In the genomic region with DNA sequence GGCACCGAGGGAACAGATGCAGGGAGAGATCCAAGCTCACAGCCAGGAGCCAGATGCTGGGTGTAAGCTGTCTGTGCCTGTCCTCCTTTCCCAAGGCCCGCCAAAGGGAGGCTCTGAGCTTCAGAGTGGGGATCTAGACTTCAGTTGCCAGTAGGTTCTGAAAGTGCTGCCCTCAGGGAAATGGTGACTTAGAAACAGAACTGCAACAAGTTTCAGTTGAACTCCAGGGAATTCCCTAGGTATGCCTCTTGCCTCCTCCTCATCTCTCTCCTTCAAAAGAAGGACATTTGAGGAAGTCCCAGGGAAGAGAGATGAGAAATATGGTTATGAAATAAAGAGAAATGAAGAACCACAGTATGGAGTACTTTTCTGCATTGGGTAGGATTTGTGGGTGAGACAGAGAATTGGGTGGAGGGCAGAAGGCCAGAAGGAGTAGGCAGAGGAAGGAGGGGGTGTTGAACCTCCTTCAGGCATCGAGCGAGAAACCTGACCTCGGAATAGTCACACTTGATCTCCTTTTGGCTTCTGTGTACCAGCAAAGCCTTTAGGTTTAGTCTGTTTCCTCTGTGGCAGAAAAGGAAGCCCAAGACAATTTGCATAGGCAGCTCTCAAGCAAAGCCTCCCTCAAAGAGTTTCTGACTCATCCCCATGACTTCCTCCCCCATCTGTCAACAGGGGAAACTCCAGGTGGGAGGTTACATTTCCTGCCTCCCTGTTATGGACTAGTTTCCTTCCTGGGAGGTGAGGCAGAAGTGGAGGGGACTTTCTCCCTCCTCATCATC, we compare ENCODE assay signal across 1 cellular context.
TF ChIP-seq lines count a peak whose summit lies in the region.

No MANE protein-coding gene starts in this region.

TF ChIP-seq in K562, 482 proteins besides CTCF, POLR2A, EP300 and RAD21 (continued from another document and continues in another):
- no peak for TF ChIP-seq ZNF324 (CRISPR knock-in tag; IDR thresholded peaks at IDR 0.05)
- no peak for TF ChIP-seq FIP1L1 (IDR thresholded peaks at IDR 0.05; ENCODE audit: low read depth, low read length, poor library complexity, severe bottlenecking)
- TF ChIP-seq RFX5 (IDR thresholded peaks at IDR 0.05; ENCODE audit: low read depth, low read length): no peak
- TF ChIP-seq, protein P1, sequence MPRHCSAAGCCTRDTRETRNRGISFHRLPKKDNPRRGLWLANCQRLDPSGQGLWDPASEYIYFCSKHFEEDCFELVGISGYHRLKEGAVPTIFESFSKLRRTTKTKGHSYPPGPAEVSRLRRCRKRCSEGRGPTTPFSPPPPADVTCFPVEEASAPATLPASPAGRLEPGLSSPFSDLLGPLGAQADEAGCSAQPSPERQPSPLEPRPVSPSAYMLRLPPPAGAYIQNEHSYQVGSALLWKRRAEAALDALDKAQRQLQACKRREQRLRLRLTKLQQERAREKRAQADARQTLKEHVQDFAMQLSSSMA (CRISPR knock-in tag; IDR thresholded peaks at IDR 0.05): no peak
- TF ChIP-seq HDAC2 (IDR thresholded peaks at IDR 0.05): no peak
- TF ChIP-seq NCOA1 (IDR thresholded peaks at IDR 0.05; ENCODE audit: low read depth): no peak
- TF ChIP-seq ETV5 (CRISPR knock-in tag; IDR thresholded peaks at IDR 0.05; ENCODE audit: low read depth): peak; percentile 73; the same call in 1 of the 2 replicates
- TF ChIP-seq MEIS2 (IDR thresholded peaks at IDR 0.05; ENCODE audit: partially characterized antibody): peak; percentile 89
- no peak for TF ChIP-seq ZNF507 (tag; conservative IDR thresholded peaks at IDR 0.05)
- no peak for TF ChIP-seq KLF16 (IDR thresholded peaks at IDR 0.05)
- TF ChIP-seq XRCC5 (IDR thresholded peaks at IDR 0.05; ENCODE audit: low read depth, low read length): no peak
- TF ChIP-seq, protein P2, sequence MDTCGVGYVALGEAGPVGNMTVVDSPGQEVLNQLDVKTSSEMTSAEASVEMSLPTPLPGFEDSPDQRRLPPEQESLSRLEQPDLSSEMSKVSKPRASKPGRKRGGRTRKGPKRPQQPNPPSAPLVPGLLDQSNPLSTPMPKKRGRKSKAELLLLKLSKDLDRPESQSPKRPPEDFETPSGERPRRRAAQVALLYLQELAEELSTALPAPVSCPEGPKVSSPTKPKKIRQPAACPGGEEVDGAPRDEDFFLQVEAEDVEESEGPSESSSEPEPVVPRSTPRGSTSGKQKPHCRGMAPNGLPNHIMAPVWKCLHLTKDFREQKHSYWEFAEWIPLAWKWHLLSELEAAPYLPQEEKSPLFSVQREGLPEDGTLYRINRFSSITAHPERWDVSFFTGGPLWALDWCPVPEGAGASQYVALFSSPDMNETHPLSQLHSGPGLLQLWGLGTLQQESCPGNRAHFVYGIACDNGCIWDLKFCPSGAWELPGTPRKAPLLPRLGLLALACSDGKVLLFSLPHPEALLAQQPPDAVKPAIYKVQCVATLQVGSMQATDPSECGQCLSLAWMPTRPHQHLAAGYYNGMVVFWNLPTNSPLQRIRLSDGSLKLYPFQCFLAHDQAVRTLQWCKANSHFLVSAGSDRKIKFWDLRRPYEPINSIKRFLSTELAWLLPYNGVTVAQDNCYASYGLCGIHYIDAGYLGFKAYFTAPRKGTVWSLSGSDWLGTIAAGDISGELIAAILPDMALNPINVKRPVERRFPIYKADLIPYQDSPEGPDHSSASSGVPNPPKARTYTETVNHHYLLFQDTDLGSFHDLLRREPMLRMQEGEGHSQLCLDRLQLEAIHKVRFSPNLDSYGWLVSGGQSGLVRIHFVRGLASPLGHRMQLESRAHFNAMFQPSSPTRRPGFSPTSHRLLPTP (IDR thresholded peaks at IDR 0.05; ENCODE audit: borderline replicate concordance, extremely low read depth, insufficient read length): no peak
- TF ChIP-seq, protein P3, sequence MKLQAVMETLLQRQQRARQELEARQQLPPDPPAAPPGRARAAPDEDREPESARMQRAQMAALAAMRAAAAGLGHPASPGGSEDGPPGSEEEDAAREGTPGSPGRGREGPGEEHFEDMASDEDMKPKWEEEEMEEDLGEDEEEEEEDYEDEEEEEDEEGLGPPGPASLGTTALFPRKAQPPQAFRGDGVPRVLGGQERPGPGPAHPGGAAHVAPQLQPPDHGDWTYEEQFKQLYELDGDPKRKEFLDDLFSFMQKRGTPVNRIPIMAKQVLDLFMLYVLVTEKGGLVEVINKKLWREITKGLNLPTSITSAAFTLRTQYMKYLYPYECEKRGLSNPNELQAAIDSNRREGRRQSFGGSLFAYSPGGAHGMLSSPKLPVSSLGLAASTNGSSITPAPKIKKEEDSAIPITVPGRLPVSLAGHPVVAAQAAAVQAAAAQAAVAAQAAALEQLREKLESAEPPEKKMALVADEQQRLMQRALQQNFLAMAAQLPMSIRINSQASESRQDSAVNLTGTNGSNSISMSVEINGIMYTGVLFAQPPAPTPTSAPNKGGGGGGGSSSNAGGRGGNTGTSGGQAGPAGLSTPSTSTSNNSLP (IDR thresholded peaks at IDR 0.05; ENCODE audit: borderline replicate concordance, low read depth, low read length): no peak
- no peak for TF ChIP-seq BRCA1 (IDR thresholded peaks at IDR 0.05)
- TF ChIP-seq BRCA1 (CRISPR knock-in tag; IDR thresholded peaks at IDR 0.05): no peak
- TF ChIP-seq SREBF2 (CRISPR knock-in tag; IDR thresholded peaks at IDR 0.05): no peak
- no peak for TF ChIP-seq ZNF584 (CRISPR knock-in tag; IDR thresholded peaks at IDR 0.05; ENCODE audit: low read depth)
- no peak for TF ChIP-seq XRCC4 (IDR thresholded peaks at IDR 0.05; ENCODE audit: extremely low read depth, insufficient read depth, insufficient read length)
- no peak for TF ChIP-seq CBX1 (IDR thresholded peaks at IDR 0.05; ENCODE audit: low read depth)
- TF ChIP-seq ZNF444 (CRISPR knock-in tag; IDR thresholded peaks at IDR 0.05): no peak
- TF ChIP-seq SMARCE1 (IDR thresholded peaks at IDR 0.05): peak; percentile 61; the same call in 1 of the 2 replicates
- TF ChIP-seq ELF2 (CRISPR knock-in tag; IDR thresholded peaks at IDR 0.05): no peak
- no peak for TF ChIP-seq NR4A1 (CRISPR knock-in tag; IDR thresholded peaks at IDR 0.05)
- no peak for TF ChIP-seq NR4A1 (tag; IDR thresholded peaks at IDR 0.05)
- no peak for TF ChIP-seq MAZ (CRISPR knock-in tag; conservative IDR thresholded peaks at IDR 0.05 in 1 of 2, IDR thresholded peaks at IDR 0.05 in 1 of 2)
- TF ChIP-seq RCOR1 (IDR thresholded peaks at IDR 0.05; ENCODE audit: borderline replicate concordance in 1 of 2, low read depth in 2 of 2, low read length in 2 of 2): no peak
- TF ChIP-seq MAFK (IDR thresholded peaks at IDR 0.05; ENCODE audit: low read length): no peak
- TF ChIP-seq ZKSCAN1 (IDR thresholded peaks at IDR 0.05; ENCODE audit: low read depth, low read length): no peak
- no peak for TF ChIP-seq TEAD2 (tag; IDR thresholded peaks at IDR 0.05)
- no peak for TF ChIP-seq E2F4 (CRISPR knock-in tag; IDR thresholded peaks at IDR 0.05; ENCODE audit: low read depth)
- no peak for TF ChIP-seq CBFA2T2 (conservative IDR thresholded peaks at IDR 0.05)
- TF ChIP-seq NEUROD1 (IDR thresholded peaks at IDR 0.05; ENCODE audit: borderline replicate concordance, low read depth, low read length, partially characterized antibody): no peak
- TF ChIP-seq ZNF41 (CRISPR knock-in tag; conservative IDR thresholded peaks at IDR 0.05): no peak
- no peak for TF ChIP-seq CC2D1A (IDR thresholded peaks at IDR 0.05)
- TF ChIP-seq CBX8 (IDR thresholded peaks at IDR 0.05; ENCODE audit: borderline replicate concordance, extremely low read depth, low read depth, low read length, poor library complexity, severe bottlenecking): no peak
- TF ChIP-seq BCL6 (CRISPR knock-in tag; IDR thresholded peaks at IDR 0.05): no peak
- no peak for TF ChIP-seq BDP1 (IDR thresholded peaks at IDR 0.05; ENCODE audit: insufficient read depth, insufficient read length)
- no peak for TF ChIP-seq ZNF174 (CRISPR knock-in tag; IDR thresholded peaks at IDR 0.05)
- TF ChIP-seq CEBPZ (IDR thresholded peaks at IDR 0.05; ENCODE audit: borderline replicate concordance, low read depth, low read length): no peak
- no peak for TF ChIP-seq ZNF561 (CRISPR knock-in tag; conservative IDR thresholded peaks at IDR 0.05)
- no peak for TF ChIP-seq GTF2E2 (tag; IDR thresholded peaks at IDR 0.05)
- TF ChIP-seq DPF2 (IDR thresholded peaks at IDR 0.05): 0 out of 2 replicates have a peak, but pooled peaks have one; percentile 39
- TF ChIP-seq SRSF9 (IDR thresholded peaks at IDR 0.05; ENCODE audit: borderline replicate concordance, low read depth, low read length): no peak
- TF ChIP-seq NFIX (CRISPR knock-in tag; IDR thresholded peaks at IDR 0.05; ENCODE audit: low read depth): no peak
- peak; percentile 84 for TF ChIP-seq ETV1 (tag; conservative IDR thresholded peaks at IDR 0.05; ENCODE audit: low read depth)
- TF ChIP-seq, protein P4, sequence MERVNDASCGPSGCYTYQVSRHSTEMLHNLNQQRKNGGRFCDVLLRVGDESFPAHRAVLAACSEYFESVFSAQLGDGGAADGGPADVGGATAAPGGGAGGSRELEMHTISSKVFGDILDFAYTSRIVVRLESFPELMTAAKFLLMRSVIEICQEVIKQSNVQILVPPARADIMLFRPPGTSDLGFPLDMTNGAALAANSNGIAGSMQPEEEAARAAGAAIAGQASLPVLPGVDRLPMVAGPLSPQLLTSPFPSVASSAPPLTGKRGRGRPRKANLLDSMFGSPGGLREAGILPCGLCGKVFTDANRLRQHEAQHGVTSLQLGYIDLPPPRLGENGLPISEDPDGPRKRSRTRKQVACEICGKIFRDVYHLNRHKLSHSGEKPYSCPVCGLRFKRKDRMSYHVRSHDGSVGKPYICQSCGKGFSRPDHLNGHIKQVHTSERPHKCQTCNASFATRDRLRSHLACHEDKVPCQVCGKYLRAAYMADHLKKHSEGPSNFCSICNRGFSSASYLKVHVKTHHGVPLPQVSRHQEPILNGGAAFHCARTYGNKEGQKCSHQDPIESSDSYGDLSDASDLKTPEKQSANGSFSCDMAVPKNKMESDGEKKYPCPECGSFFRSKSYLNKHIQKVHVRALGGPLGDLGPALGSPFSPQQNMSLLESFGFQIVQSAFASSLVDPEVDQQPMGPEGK (CRISPR knock-in tag; IDR thresholded peaks at IDR 0.05; ENCODE audit: borderline replicate concordance): no peak
- TF ChIP-seq HNRNPH1 (optimal IDR thresholded peaks at IDR 0.05; ENCODE audit: low read depth, low read length): no peak
- no peak for TF ChIP-seq RFX1 (IDR thresholded peaks at IDR 0.05)
- no peak for TF ChIP-seq ZNF274 (IDR thresholded peaks at IDR 0.05; ENCODE audit: borderline replicate concordance, low read depth, low read length)
- TF ChIP-seq JUN (IDR thresholded peaks at IDR 0.05; ENCODE audit: borderline replicate concordance, low read depth, low read length): peak; percentile 71
- no peak for TF ChIP-seq JUN (CRISPR knock-in tag; IDR thresholded peaks at IDR 0.05; ENCODE audit: borderline replicate concordance)
- TF ChIP-seq NCOA4 (IDR thresholded peaks at IDR 0.05; ENCODE audit: partially characterized antibody): no peak
- TF ChIP-seq FOXK2 (conservative IDR thresholded peaks at IDR 0.05 in 1 of 2, IDR thresholded peaks at IDR 0.05 in 1 of 2; ENCODE audit: low read depth in 2 of 2): peak in 1 of 2 experiments; percentile 20; a peak in 1 of 4 replicates
- TF ChIP-seq MIER1 (IDR thresholded peaks at IDR 0.05; ENCODE audit: low read depth): no peak
- TF ChIP-seq BACH1 (tag; IDR thresholded peaks at IDR 0.05): no peak
- TF ChIP-seq SUPT5H (IDR thresholded peaks at IDR 0.05): no peak
- TF ChIP-seq MCM2 (IDR thresholded peaks at IDR 0.05; ENCODE audit: low read depth): no peak
- no peak for TF ChIP-seq C11orf30 (IDR thresholded peaks at IDR 0.05; ENCODE audit: low read depth)
- TF ChIP-seq ZNF766 (CRISPR knock-in tag; conservative IDR thresholded peaks at IDR 0.05): 0 out of 2 replicates have a peak, but pooled peaks have one; percentile 21
- TF ChIP-seq HBP1 (CRISPR knock-in tag; IDR thresholded peaks at IDR 0.05): no peak
- TF ChIP-seq OTX1 (CRISPR knock-in tag; IDR thresholded peaks at IDR 0.05): no peak
- no peak for TF ChIP-seq XRCC3 (IDR thresholded peaks at IDR 0.05)
- no peak for TF ChIP-seq ZNF184 (CRISPR knock-in tag; IDR thresholded peaks at IDR 0.05)
- TF ChIP-seq ZNF785 (CRISPR knock-in tag; IDR thresholded peaks at IDR 0.05): no peak
- TF ChIP-seq LCOR (CRISPR knock-in tag; IDR thresholded peaks at IDR 0.05): no peak
- TF ChIP-seq TRIM24 (IDR thresholded peaks at IDR 0.05): no peak
